ENCODE assay signal across 10 cellular contexts in genomic region chr4:111991163-111991562, GRCh38.
DNase-seq lines count a peak whose midpoint lies in the region; ATAC-seq and TF ChIP-seq lines count a peak whose summit lies in the region.
"Had no signal": no experiment of that assay in that cellular context is flagged by ENCODE, and none has a peak within 500 bp of the region (broad histone marks: within the 10 kb centered on the region; RNA-seq: fewer than 3 reads in every experiment).

No MANE protein-coding gene starts in this region.

- peak; percentile 95 for ATAC-seq in GM19351 (IDR thresholded peaks at IDR 0.05; ENCODE audit: unreplicated experiment)
- ATAC-seq in HG02970 (IDR thresholded peaks at IDR 0.05; ENCODE audit: low FRiP score, unreplicated experiment), result peak; percentile 85
- ATAC-seq in stimulated activated naive CD8-positive, alpha-beta T cell treated with anti-CD3 and anti-CD28 coated beads, Interleukin-15, Interleukin-2, amounts not matched to agents 100 U/mL and 50 U/mL, for 24 hours, result no peak

- peaks cover 15% of the 10 kb centered on the region for H3K4me1 Mint-ChIP-seq in CD14-positive monocyte

- intact Hi-C loops in CD14-positive monocyte (cut with micrococcal nuclease), result no loop called here

- H3K27ac Mint-ChIP-seq in CD14-positive monocyte, result peak overlapping the region; percentile 13 to 91 (median 86)

- no peaks in the 10 kb centered on the region for H3K36me3 Mint-ChIP-seq in CD14-positive monocyte

- H3K9me3 Mint-ChIP-seq in CD14-positive monocyte, result peaks cover 0 to 3% (median 0%) of the 10 kb centered on the region in 7 donors
- H3K9me3 Mint-ChIP-seq: HFFc6 had no signal

- DNase-seq in CD14-positive monocyte (ENCODE audit: low spot score) (no peak), NOMO-1 (lab: John Stamatoyannopoulos, UW; ENCODE audit: unreplicated experiment in 2 of 2) (peak; percentile 12 to 56), NCI-H2029 treated with DMSO at 0.1 percent for 48 hours (lab: John Stamatoyannopoulos, UW) (no peak), KBM-7 (no peak), NCI-H345 treated with DMSO at 0.1 percent for 48 hours (lab: John Stamatoyannopoulos, UW; ENCODE audit: unreplicated experiment) (no peak)
- no peak for DNase-seq in stimulated activated naive CD8-positive, alpha-beta T cell treated with anti-CD3 and anti-CD28 coated beads, Interleukin-15, Interleukin-2, amounts not matched to agents 100 U/mL and 50 U/mL, for 24 hours
- DNase-seq: islet precursor cell had no signal

- peaks cover 0 to 11% (median 7%) of the 10 kb centered on the region in 3 donors for H3K27me3 Mint-ChIP-seq in CD14-positive monocyte (ENCODE audit: low read depth in 3 of 3)

- TF ChIP-seq CTCF in CD14-positive monocyte (IDR thresholded peaks at IDR 0.05), result no peak

- in situ Hi-C loops in KBM-7 (cut with MboI; ENCODE audit: low pct_unique_long_range_greater_than_20kb, low sequenced_read_pairs), result no loop called here

- no peak overlapping the region for H3K4me3 Mint-ChIP-seq in CD14-positive monocyte

Comparison
In these comparisons a context has a peak if more than half of its experiments do, and no peak if none do; other contexts are left out.
1. DNase-seq: peak in NOMO-1 (2 of 2); none in CD14-positive monocyte (single experiment), NCI-H2029 treated with DMSO at 0.1 percent for 48 hours (single experiment), KBM-7 (single experiment), NCI-H345 treated with DMSO at 0.1 percent for 48 hours (single experiment) and stimulated activated naive CD8-positive, alpha-beta T cell treated with anti-CD3 and anti-CD28 coated beads, Interleukin-15, Interleukin-2, amounts not matched to agents 100 U/mL and 50 U/mL, for 24 hours (single experiment).